25 cellular contexts compared by ENCODE assay signal in the genomic region with DNA sequence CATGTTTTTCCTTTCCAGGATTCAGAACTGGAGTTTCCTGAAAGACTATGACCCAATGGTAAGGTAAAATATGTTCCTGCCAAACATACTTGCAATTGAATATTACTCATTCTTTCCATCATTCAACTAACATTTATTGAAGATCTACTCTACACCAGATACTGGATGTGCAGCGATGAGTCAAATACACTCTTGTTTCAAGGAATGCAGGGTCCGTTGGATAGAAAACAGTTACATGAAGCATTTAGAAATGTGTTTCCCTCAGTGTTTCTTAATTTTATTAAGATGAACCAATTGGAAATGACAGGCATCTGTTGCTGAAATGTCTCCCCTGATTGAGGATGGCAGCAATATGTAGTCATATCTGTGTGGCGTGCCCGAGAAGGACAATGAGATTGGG. TPM values are rescaled to one million over a fixed set of nuclear protein-coding genes. Genes with fewer than 3 reads are reported as not detected.
DNase-seq lines count a peak whose midpoint lies in the region; ATAC-seq and TF ChIP-seq lines count a peak whose summit lies in the region.
"Had no signal": no experiment of that assay in that cellular context is flagged by ENCODE, and none has a peak within 500 bp of the region (broad histone marks: within the 10 kb centered on the region; RNA-seq: fewer than 3 reads in every experiment).

No MANE protein-coding gene starts in this region.

- no peaks in the 10 kb centered on the region for H3K9me3 ChIP-seq in osteoblast (ENCODE audit: low read depth, low read length)
- no peaks in the 10 kb centered on the region for H3K9me3 ChIP-seq in Karpas-422 (ENCODE audit: low read length)

- H3K4me3 ChIP-seq in astrocyte of the spinal cord (ENCODE audit: low read depth, low read length) (no peak overlapping the region), osteoblast (ENCODE audit: insufficient read depth, low read length) (no peak overlapping the region), Karpas-422 (ENCODE audit: low read length) (no peak overlapping the region)
- H3K4me3 ChIP-seq: heart right ventricle, K562 had no signal

- H3K27me3 ChIP-seq in osteoblast (ENCODE audit: insufficient read depth, low read length) (peaks cover 17% of the 10 kb centered on the region), Karpas-422 (ENCODE audit: low read length) (no peaks in the 10 kb centered on the region)

- H3K27ac ChIP-seq in osteoblast (ENCODE audit: low read depth, low read length) (no peak overlapping the region), Karpas-422 (ENCODE audit: low read length) (no peak overlapping the region)
- H3K27ac ChIP-seq: epithelial cell of prostate, heart right ventricle had no signal

- no peak overlapping the region for H3K4me2 ChIP-seq in osteoblast (ENCODE audit: insufficient read depth, low read length)
- no peak overlapping the region for H3K4me2 ChIP-seq in Karpas-422 (ENCODE audit: low read depth, low read length, poor library complexity, severe bottlenecking)

- DNase-seq in EL (peak; percentile 42), M059J (ENCODE audit: low read depth) (peak; percentile 31), astrocyte of the spinal cord (ENCODE audit: low read depth, low spot score) (peak; percentile 21), osteoblast (ENCODE audit: insufficient read length, low spot score, missing footprints) (peak; percentile 89), COLO668 (lab: John Stamatoyannopoulos, UW; ENCODE audit: unreplicated experiment) (no peak), GF-D8 (lab: John Stamatoyannopoulos, UW) (no peak), Karpas-422 (no peak)
- DNase-seq: activated CD8-positive, alpha-beta memory T cell treated with anti-CD3 and anti-CD28 coated beads for 24 hours; activated effector memory CD4-positive, alpha-beta T cell treated with anti-CD3 and anti-CD28 coated beads, Interleukin-2, amount 50 U/mL, for 16 hours; activated naive CD8-positive, alpha-beta T cell treated with anti-CD3 and anti-CD28 coated beads for 36 hours; foreskin fibroblast; heart right ventricle; left cardiac atrium; NCI-H1417; NCI-H2029 treated with DMSO at 0.1 percent for 48 hours; NCI-H2227 treated with DMSO at 0.1 percent for 48 hours; NCI-H748 treated with DMSO at 0.1 percent for 48 hours; right cardiac atrium; stimulated activated CD4-positive, alpha-beta T cell treated with anti-CD3 and anti-CD28 coated beads, Interleukin-4, amount 100 ng/mL, for 24 hours; substantia nigra; T-helper 17 cell had no signal

- H3K4me1 ChIP-seq in osteoblast (ENCODE audit: insufficient read depth, low read length) = no peaks in the 10 kb centered on the region
- H3K4me1 ChIP-seq in Karpas-422 (ENCODE audit: low read length) = peaks cover 4% of the 10 kb centered on the region
- H3K4me1 ChIP-seq: heart right ventricle had no signal

- H4K20me1 ChIP-seq in osteoblast (ENCODE audit: insufficient read depth, low read length) (no peaks in the 10 kb centered on the region), Karpas-422 (ENCODE audit: insufficient read depth, low read depth, low read length) (no peaks in the 10 kb centered on the region)

- no peaks in the 10 kb centered on the region for H3K9me2 ChIP-seq in Karpas-422 (replicated peaks; ENCODE audit: insufficient read depth, low read length)

- no peak overlapping the region for H2AFZ ChIP-seq in osteoblast (ENCODE audit: low read length)
- H2AFZ ChIP-seq in Karpas-422 (ENCODE audit: low read length) = no peak overlapping the region

- in situ Hi-C loops in astrocyte of the spinal cord (cut with HindIII; ENCODE audit: low sequenced_read_pairs) = no loop called here

- no peak for ATAC-seq in HG03521 (IDR thresholded peaks at IDR 0.05; ENCODE audit: unreplicated experiment)
- ATAC-seq: heart right ventricle; K562; left cardiac atrium; right cardiac atrium; stimulated activated effector memory CD8-positive, alpha-beta T cell treated with anti-CD3 and anti-CD28 coated beads, Interleukin-12 subunit alpha, Interleukin-12 subunit beta, amount 100 ng/mL, for 72 hours; T-helper 17 cell had no signal

- TF ChIP-seq CTCF in astrocyte of the spinal cord (IDR thresholded peaks at IDR 0.05; ENCODE audit: low read depth, low read length) (no peak), osteoblast (IDR thresholded peaks at IDR 0.05; ENCODE audit: extremely low read depth, low read depth, low read length) (no peak)

- H3K9ac ChIP-seq in Karpas-422 (ENCODE audit: low read length) = no peak overlapping the region

- H3K36me3 ChIP-seq in osteoblast (ENCODE audit: insufficient read depth, low read length) = no peaks in the 10 kb centered on the region
- no peaks in the 10 kb centered on the region for H3K36me3 ChIP-seq in Karpas-422 (ENCODE audit: insufficient read depth, low read length)
- H3K36me3 ChIP-seq: heart right ventricle had no signal

- H3K79me2 ChIP-seq in osteoblast (ENCODE audit: insufficient read depth, low read length) (no peaks in the 10 kb centered on the region), Karpas-422 (ENCODE audit: low read length) (no peaks in the 10 kb centered on the region)

RNA-seq across cellular contexts. Expression of a gene that starts 14.8 kb away (rescaled TPM):
- 23.3 and 24.1 TPM in 2 replicates for total RNA-seq in M059J (2014; rRNA removed; shearing (Covaris generic))
- 65.1 and 68.8 TPM in 2 replicates for total RNA-seq in osteoblast
- 10.9 and 18.2 TPM in 2 replicates for total RNA-seq in Karpas-422 (2014; rRNA removed; shearing (Covaris generic); ENCODE audit: low replicate concordance)

Comparison
In these comparisons a context has a peak if more than half of its experiments do, and no peak if none do; other contexts are left out.
1. DNase-seq: peak in EL (single experiment), M059J (single experiment), astrocyte of the spinal cord (single experiment) and osteoblast (single experiment); none in COLO668 (single experiment), GF-D8 (single experiment) and Karpas-422 (single experiment).